In the genomic region with DNA sequence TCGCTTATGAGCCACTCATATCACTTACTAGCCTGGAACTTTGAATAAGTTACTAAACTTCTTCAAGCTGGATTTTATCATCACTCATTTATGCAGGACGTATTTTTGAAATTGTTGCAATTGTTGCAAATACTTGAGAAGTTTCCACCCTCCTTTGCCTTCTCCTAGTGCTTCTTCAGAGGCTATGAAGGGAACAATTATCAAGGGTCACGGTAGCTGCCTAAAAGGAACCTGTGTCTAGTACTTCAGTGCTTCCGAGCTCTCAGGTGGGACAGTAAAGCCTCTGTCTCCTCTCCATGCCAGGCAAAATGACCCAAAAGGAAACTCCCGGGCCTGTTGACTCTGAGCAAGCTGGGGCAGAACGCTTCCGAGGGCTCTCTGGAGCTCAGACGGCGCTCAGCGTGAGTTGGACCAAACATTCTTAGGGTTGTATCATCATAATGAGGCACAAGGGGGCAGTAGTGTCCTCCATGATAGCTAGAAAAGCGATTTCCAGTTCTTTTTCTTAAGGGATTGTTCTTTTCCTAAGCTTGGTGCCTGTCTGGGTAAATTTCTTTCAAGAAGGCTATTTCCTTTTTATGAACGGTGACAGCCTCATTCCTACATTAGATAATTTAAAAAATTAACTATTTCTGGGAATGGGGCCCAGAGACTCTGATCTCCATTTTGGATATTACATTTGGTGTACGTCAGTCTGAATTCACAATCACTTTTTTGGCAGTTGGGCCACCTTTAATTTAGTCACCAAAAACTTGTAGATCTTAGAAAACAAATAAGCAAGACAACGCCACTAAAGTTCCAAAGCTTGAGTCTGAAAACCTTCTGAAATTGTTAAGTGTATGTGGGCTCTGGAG, we compare ENCODE assay signal across 1 cellular context.
A peak's percentile ranks its signal among the peaks of the same experiment; 100 is the strongest.
TF ChIP-seq lines count a peak whose summit lies in the region.

No MANE protein-coding gene starts in this region.

TF ChIP-seq in HepG2, 621 proteins besides CTCF, POLR2A, EP300 and RAD21 (continued from another document):
- no peak for TF ChIP-seq PAF1 (CRISPR knock-in tag; IDR thresholded peaks at IDR 0.05)
- no peak for TF ChIP-seq ZNF10 (CRISPR knock-in tag; IDR thresholded peaks at IDR 0.05; ENCODE audit: borderline replicate concordance, low read depth)
- TF ChIP-seq, protein P1, sequence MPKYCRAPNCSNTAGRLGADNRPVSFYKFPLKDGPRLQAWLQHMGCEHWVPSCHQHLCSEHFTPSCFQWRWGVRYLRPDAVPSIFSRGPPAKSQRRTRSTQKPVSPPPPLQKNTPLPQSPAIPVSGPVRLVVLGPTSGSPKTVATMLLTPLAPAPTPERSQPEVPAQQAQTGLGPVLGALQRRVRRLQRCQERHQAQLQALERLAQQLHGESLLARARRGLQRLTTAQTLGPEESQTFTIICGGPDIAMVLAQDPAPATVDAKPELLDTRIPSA (CRISPR knock-in tag; IDR thresholded peaks at IDR 0.05; ENCODE audit: borderline replicate concordance): no peak
- TF ChIP-seq, protein P2, sequence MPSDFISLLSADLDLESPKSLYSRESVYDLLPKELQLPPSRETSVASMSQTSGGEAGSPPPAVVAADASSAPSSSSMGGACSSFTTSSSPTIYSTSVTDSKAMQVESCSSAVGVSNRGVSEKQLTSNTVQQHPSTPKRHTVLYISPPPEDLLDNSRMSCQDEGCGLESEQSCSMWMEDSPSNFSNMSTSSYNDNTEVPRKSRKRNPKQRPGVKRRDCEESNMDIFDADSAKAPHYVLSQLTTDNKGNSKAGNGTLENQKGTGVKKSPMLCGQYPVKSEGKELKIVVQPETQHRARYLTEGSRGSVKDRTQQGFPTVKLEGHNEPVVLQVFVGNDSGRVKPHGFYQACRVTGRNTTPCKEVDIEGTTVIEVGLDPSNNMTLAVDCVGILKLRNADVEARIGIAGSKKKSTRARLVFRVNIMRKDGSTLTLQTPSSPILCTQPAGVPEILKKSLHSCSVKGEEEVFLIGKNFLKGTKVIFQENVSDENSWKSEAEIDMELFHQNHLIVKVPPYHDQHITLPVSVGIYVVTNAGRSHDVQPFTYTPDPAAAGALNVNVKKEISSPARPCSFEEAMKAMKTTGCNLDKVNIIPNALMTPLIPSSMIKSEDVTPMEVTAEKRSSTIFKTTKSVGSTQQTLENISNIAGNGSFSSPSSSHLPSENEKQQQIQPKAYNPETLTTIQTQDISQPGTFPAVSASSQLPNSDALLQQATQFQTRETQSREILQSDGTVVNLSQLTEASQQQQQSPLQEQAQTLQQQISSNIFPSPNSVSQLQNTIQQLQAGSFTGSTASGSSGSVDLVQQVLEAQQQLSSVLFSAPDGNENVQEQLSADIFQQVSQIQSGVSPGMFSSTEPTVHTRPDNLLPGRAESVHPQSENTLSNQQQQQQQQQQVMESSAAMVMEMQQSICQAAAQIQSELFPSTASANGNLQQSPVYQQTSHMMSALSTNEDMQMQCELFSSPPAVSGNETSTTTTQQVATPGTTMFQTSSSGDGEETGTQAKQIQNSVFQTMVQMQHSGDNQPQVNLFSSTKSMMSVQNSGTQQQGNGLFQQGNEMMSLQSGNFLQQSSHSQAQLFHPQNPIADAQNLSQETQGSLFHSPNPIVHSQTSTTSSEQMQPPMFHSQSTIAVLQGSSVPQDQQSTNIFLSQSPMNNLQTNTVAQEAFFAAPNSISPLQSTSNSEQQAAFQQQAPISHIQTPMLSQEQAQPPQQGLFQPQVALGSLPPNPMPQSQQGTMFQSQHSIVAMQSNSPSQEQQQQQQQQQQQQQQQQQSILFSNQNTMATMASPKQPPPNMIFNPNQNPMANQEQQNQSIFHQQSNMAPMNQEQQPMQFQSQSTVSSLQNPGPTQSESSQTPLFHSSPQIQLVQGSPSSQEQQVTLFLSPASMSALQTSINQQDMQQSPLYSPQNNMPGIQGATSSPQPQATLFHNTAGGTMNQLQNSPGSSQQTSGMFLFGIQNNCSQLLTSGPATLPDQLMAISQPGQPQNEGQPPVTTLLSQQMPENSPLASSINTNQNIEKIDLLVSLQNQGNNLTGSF (CRISPR knock-in tag; IDR thresholded peaks at IDR 0.05): no peak
- TF ChIP-seq JDP2 (CRISPR knock-in tag; IDR thresholded peaks at IDR 0.05; ENCODE audit: borderline replicate concordance): no peak
- TF ChIP-seq YEATS4 (CRISPR knock-in tag; IDR thresholded peaks at IDR 0.05; ENCODE audit: borderline replicate concordance): no peak
- TF ChIP-seq TEAD3 (CRISPR knock-in tag; optimal IDR thresholded peaks at IDR 0.05; ENCODE audit: borderline replicate concordance): peak; percentile 34
- TF ChIP-seq, protein P3, sequence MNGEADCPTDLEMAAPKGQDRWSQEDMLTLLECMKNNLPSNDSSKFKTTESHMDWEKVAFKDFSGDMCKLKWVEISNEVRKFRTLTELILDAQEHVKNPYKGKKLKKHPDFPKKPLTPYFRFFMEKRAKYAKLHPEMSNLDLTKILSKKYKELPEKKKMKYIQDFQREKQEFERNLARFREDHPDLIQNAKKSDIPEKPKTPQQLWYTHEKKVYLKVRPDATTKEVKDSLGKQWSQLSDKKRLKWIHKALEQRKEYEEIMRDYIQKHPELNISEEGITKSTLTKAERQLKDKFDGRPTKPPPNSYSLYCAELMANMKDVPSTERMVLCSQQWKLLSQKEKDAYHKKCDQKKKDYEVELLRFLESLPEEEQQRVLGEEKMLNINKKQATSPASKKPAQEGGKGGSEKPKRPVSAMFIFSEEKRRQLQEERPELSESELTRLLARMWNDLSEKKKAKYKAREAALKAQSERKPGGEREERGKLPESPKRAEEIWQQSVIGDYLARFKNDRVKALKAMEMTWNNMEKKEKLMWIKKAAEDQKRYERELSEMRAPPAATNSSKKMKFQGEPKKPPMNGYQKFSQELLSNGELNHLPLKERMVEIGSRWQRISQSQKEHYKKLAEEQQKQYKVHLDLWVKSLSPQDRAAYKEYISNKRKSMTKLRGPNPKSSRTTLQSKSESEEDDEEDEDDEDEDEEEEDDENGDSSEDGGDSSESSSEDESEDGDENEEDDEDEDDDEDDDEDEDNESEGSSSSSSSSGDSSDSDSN (CRISPR knock-in tag; IDR thresholded peaks at IDR 0.05): no peak
- TF ChIP-seq ZMAT3 (CRISPR knock-in tag; conservative IDR thresholded peaks at IDR 0.05): no peak
- TF ChIP-seq SCMH1 (CRISPR knock-in tag; IDR thresholded peaks at IDR 0.05; ENCODE audit: borderline replicate concordance): no peak
- no peak for TF ChIP-seq WIZ (CRISPR knock-in tag; IDR thresholded peaks at IDR 0.05)
- TF ChIP-seq STAG1 (CRISPR knock-in tag; IDR thresholded peaks at IDR 0.05): peak; percentile 73
